ENCODE assay signal across 10 cellular contexts in genomic region chr3:57048052-57048671, GRCh38. TPM values are rescaled to one million over a fixed set of nuclear protein-coding genes. Genes with fewer than 3 reads are reported as not detected.
A peak's percentile ranks its signal among the peaks of the same experiment; 100 is the strongest.
DNase-seq lines count a peak whose midpoint lies in the region; ATAC-seq and TF ChIP-seq lines count a peak whose summit lies in the region.
"Had no signal": no experiment of that assay in that cellular context is flagged by ENCODE, and none has a peak within 500 bp of the region (broad histone marks: within the 10 kb centered on the region; RNA-seq: fewer than 3 reads in every experiment).

No MANE protein-coding gene starts in this region.

- H3K9me3 ChIP-seq in thymus (ENCODE audit: control insufficient read depth): no peaks in the 10 kb centered on the region
- H3K9me3 ChIP-seq in effector memory CD4-positive, alpha-beta T cell (ENCODE audit: control insufficient read depth, low read length): no peaks in the 10 kb centered on the region

- H3K27me3 ChIP-seq in thymus (ENCODE audit: control insufficient read depth, insufficient read depth): no peaks in the 10 kb centered on the region
- no peaks in the 10 kb centered on the region for H3K27me3 ChIP-seq in effector memory CD4-positive, alpha-beta T cell (replicated peaks; ENCODE audit: control insufficient read depth, insufficient read depth, low read length, poor library complexity, severe bottlenecking)

- DNase-seq in NCI-H1105 (lab: John Stamatoyannopoulos, UW) (peak; percentile 45), amniotic epithelial cell (ENCODE audit: low read depth) (peak; percentile 81), left colon (peak in 1 of 2 donors; percentile 37), GM13977 (ENCODE audit: low spot score) (no peak), HCEC 1CT (no peak), NCI-H774 (lab: John Stamatoyannopoulos, UW) (no peak)
- DNase-seq in effector memory CD4-positive, alpha-beta T cell: no peak
- DNase-seq: stimulated activated naive B cell treated with anti-CD40 and anti-IgM and Interleukin-4, amounts not matched to agents 10 μg/mL and 1 μg/mL and 100 μg/mL, for 72 hours had no signal

- in situ Hi-C loops in GM13977 (cut with MboI; ENCODE audit: low pct_unique_long_range_greater_than_20kb, low sequenced_read_pairs, unreplicated experiment): no loop called here

- no peaks in the 10 kb centered on the region for H3K4me1 ChIP-seq in thymus (ENCODE audit: control insufficient read depth, insufficient read depth, low read length)
- H3K4me1 ChIP-seq in effector memory CD4-positive, alpha-beta T cell (ENCODE audit: control insufficient read depth, insufficient read depth, low read length, poor library complexity, severe bottlenecking): no peaks in the 10 kb centered on the region

- peak; percentile 19 for ATAC-seq in left colon
- ATAC-seq: stimulated activated naive B cell treated with anti-CD40 and anti-IgM and Interleukin-4, amounts not matched to agents 10 μg/mL and 1 μg/mL and 100 μg/mL, for 72 hours had no signal

- 63% methylated on average over 8 of the region's 8 CpGs for WGBS in thymus

- peak overlapping the region; percentile 61 for H3K27ac ChIP-seq in thymus (ENCODE audit: low read depth)
- no peak overlapping the region for H3K27ac ChIP-seq in effector memory CD4-positive, alpha-beta T cell (ENCODE audit: insufficient read depth, low read length, poor library complexity, severe bottlenecking)
- H3K27ac ChIP-seq: parathyroid adenoma had no signal

- intact Hi-C loops in left colon (cut with DNase I, micrococcal nuclease): no loop called here

- no peaks in the 10 kb centered on the region for H3K36me3 ChIP-seq in thymus (ENCODE audit: control insufficient read depth, insufficient read depth)
- H3K36me3 ChIP-seq in effector memory CD4-positive, alpha-beta T cell (ENCODE audit: control insufficient read depth, insufficient read depth, low read length): no peaks in the 10 kb centered on the region

- no peak for TF ChIP-seq CTCF in GM13977 (IDR thresholded peaks at IDR 0.05; ENCODE audit: extremely low read depth, insufficient read depth, missing control alignments)

- no peak overlapping the region for H3K4me3 ChIP-seq in thymus (ENCODE audit: low read length)
- no peak overlapping the region for H3K4me3 ChIP-seq in effector memory CD4-positive, alpha-beta T cell (ENCODE audit: insufficient read depth, low read depth, low read length, poor library complexity, severe bottlenecking)

RNA-seq across cellular contexts. Expression of gene SPATA12, which starts 12.3 kb away (rescaled TPM):
- total RNA-seq in left colon: not detected
- polyA plus RNA-seq in thymus: 0.07 TPM

Comparison
In these comparisons a context has a peak if more than half of its experiments do, and no peak if none do; other contexts are left out.
1. DNase-seq: peak in NCI-H1105 (single experiment) and amniotic epithelial cell (single experiment); none in GM13977 (single experiment), HCEC 1CT (single experiment), effector memory CD4-positive, alpha-beta T cell (0 of 3) and NCI-H774 (single experiment).